1 cellular context compared by ENCODE assay signal in the genomic region with DNA sequence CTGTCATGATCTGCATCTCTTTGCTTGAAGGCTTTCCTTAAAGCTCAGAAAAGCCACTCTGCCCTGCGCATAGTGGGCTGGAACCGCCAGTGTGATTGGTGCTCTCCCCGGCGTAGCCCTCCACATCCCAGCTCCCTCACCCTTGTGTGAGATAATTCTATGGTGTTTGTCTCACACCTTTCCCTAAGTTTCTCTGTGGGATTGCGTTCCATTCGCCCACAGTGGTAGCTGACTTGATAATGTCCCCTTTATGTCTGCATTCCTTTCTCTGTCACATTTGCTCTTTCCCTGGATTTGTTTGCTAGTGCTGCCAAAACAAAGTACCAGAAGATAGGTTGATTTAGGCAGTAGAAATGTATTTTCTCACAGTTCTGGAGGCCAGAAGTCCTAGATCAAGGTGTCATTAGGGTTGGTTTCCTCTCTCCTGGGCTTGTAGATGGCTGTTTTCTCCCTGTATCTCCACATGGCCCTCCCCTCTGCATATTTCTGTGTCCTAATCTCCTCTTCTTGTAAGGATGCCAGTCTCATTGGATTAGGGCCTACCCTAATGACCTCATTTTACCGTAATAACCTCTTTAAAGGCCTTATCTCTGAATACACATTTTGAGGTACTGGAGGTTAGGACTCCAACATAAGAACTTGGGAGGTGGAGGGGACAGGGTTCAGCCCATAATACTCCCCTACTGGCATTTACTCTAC.
TF ChIP-seq lines count a peak whose summit lies in the region.

No MANE protein-coding gene starts in this region.

TF ChIP-seq in HepG2, 621 proteins besides CTCF, POLR2A, EP300 and RAD21 (continued from another document):
- TF ChIP-seq EED (CRISPR knock-in tag; IDR thresholded peaks at IDR 0.05) (no peak), MATR3 (CRISPR knock-in tag; IDR thresholded peaks at IDR 0.05) (no peak), ELF1 (CRISPR knock-in tag; IDR thresholded peaks at IDR 0.05) (no peak), ZNF367 (CRISPR knock-in tag; IDR thresholded peaks at IDR 0.05; ENCODE audit: borderline replicate concordance) (no peak), ZNF615 (CRISPR knock-in tag; IDR thresholded peaks at IDR 0.05; ENCODE audit: borderline replicate concordance) (no peak), ZSCAN20 (CRISPR knock-in tag; IDR thresholded peaks at IDR 0.05; ENCODE audit: borderline replicate concordance) (no peak), NR1H2 (CRISPR knock-in tag; IDR thresholded peaks at IDR 0.05; ENCODE audit: borderline replicate concordance, low read depth) (no peak)
- TF ChIP-seq, protein P1, sequence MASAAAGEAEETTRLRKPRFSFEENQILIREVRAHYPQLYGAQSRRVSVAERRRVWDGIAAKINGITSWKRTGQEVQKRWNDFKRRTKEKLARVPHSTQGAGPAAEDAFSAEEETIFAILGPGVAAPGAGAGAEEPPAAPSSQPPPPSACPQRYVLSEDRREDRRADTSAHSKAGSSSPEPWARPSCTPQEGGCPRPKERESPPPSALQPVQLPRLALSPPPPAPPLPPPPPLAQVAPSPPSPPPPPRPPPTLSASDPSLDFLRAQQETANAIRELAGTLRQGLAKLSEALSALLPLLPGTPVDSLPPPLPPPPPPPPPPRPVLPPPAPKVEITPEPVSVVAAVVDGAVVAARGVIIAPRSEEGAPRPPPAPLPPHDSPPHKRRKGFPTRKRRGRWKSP (CRISPR knock-in tag; IDR thresholded peaks at IDR 0.05), result no peak
